Comparison of ENCODE assay signal across 11 cellular contexts in genomic region chr9:1490341-1491115, GRCh38.
DNase-seq lines count a peak whose midpoint lies in the region; ATAC-seq and TF ChIP-seq lines count a peak whose summit lies in the region.
"Had no signal": no experiment of that assay in that cellular context is flagged by ENCODE, and none has a peak within 500 bp of the region (broad histone marks: within the 10 kb centered on the region; RNA-seq: fewer than 3 reads in every experiment).

No MANE protein-coding gene starts in this region.

- H3K4me1 Mint-ChIP-seq in activated CD8-positive, alpha-beta memory T cell treated with anti-CD3 and anti-CD28 coated beads, Interleukin-2, amount 10 ng/mL, durations not matched to agents 7 days and 5 days, result peaks cover 4% of the 10 kb centered on the region
- peaks cover 7% of the 10 kb centered on the region for H3K4me1 Mint-ChIP-seq in stimulated activated naive CD8-positive, alpha-beta T cell treated with anti-CD3 and anti-CD28 coated beads, Interleukin-15, amount 100 ng/mL, for 72 hours
- H3K4me1 Mint-ChIP-seq in osteocyte (ENCODE audit: unreplicated experiment), result no peaks in the 10 kb centered on the region

- no peak for ATAC-seq in activated CD8-positive, alpha-beta memory T cell treated with anti-CD3 and anti-CD28 coated beads, Interleukin-2, amount 10 ng/mL, durations not matched to agents 7 days and 5 days
- ATAC-seq in HG02588 (IDR thresholded peaks at IDR 0.05; ENCODE audit: unreplicated experiment) (peak; percentile 92), HG03565 (IDR thresholded peaks at IDR 0.05; ENCODE audit: unreplicated experiment) (peak; percentile 77)
- ATAC-seq in stimulated activated naive CD8-positive, alpha-beta T cell treated with anti-CD3 and anti-CD28 coated beads, Interleukin-15, amount 100 ng/mL, for 72 hours, result peak; percentile 77

- H3K36me3 Mint-ChIP-seq in activated CD8-positive, alpha-beta memory T cell treated with anti-CD3 and anti-CD28 coated beads, Interleukin-2, amount 10 ng/mL, durations not matched to agents 7 days and 5 days, result no peaks in the 10 kb centered on the region
- no peaks in the 10 kb centered on the region for H3K36me3 Mint-ChIP-seq in osteocyte (ENCODE audit: unreplicated experiment)
- H3K36me3 Mint-ChIP-seq: activated naive CD8-positive, alpha-beta T cell had no signal

- CTCF ChIA-PET in activated CD8-positive, alpha-beta memory T cell treated with anti-CD3 and anti-CD28 coated beads, Interleukin-2, amount 10 ng/mL, durations not matched to agents 7 days and 5 days (lab: Charles Lee), result no interaction called here

- no peak overlapping the region for H3K4me3 Mint-ChIP-seq in activated CD8-positive, alpha-beta memory T cell treated with anti-CD3 and anti-CD28 coated beads, Interleukin-2, amount 10 ng/mL, durations not matched to agents 7 days and 5 days
- no peak overlapping the region for H3K4me3 Mint-ChIP-seq in stimulated activated naive CD8-positive, alpha-beta T cell treated with anti-CD3 and anti-CD28 coated beads, Interleukin-15, amount 100 ng/mL, for 72 hours
- H3K4me3 Mint-ChIP-seq in osteocyte (ENCODE audit: unreplicated experiment), result no peak overlapping the region
- H3K4me3 Mint-ChIP-seq: activated naive CD8-positive, alpha-beta T cell had no signal

- TF ChIP-seq CTCF in osteocyte (IDR thresholded peaks at IDR 0.05), result no peak

- peak; percentile 43 for DNase-seq in activated CD8-positive, alpha-beta memory T cell treated with anti-CD3 and anti-CD28 coated beads, Interleukin-2, amount 10 ng/mL, durations not matched to agents 7 days and 5 days
- DNase-seq in activated CD8-positive, alpha-beta memory T cell treated with anti-CD3 and anti-CD28 coated beads, Interleukin-2, amount 50 U/mL, for 48 hours, result no peak
- peak in 1 of 2 donors; percentile 10 for DNase-seq in stimulated activated naive CD8-positive, alpha-beta T cell treated with anti-CD3 and anti-CD28 coated beads, Interleukin-15, amount 100 ng/mL, for 72 hours
- DNase-seq in activated naive CD4-positive, alpha-beta T cell treated with Interleukin-2 at 50 U/mL for 16 hours, result no peak
- no peak for DNase-seq in osteocyte (ENCODE audit: extremely low spot score, unreplicated experiment)
- no peak for DNase-seq in COLO668 (lab: John Stamatoyannopoulos, UW; ENCODE audit: unreplicated experiment)
- DNase-seq: mesendoderm, T-helper 9 cell had no signal

- peak overlapping the region; percentile 35 for H3K27ac Mint-ChIP-seq in activated CD8-positive, alpha-beta memory T cell treated with anti-CD3 and anti-CD28 coated beads, Interleukin-2, amount 10 ng/mL, durations not matched to agents 7 days and 5 days
- H3K27ac Mint-ChIP-seq in stimulated activated naive CD8-positive, alpha-beta T cell treated with anti-CD3 and anti-CD28 coated beads, Interleukin-15, amount 100 ng/mL, for 72 hours, result peak overlapping the region; percentile 21 to 24
- H3K27ac Mint-ChIP-seq in osteocyte (ENCODE audit: unreplicated experiment), result no peak overlapping the region
- H3K27ac Mint-ChIP-seq: activated naive CD8-positive, alpha-beta T cell had no signal

- no peaks in the 10 kb centered on the region for H3K9me3 Mint-ChIP-seq in activated CD8-positive, alpha-beta memory T cell treated with anti-CD3 and anti-CD28 coated beads, Interleukin-2, amount 10 ng/mL, durations not matched to agents 7 days and 5 days (ENCODE audit: low read depth)
- peaks cover 3 to 8% of the 10 kb centered on the region in 2 donors for H3K9me3 Mint-ChIP-seq in stimulated activated naive CD8-positive, alpha-beta T cell treated with anti-CD3 and anti-CD28 coated beads, Interleukin-15, amount 100 ng/mL, for 72 hours
- peaks cover 7% of the 10 kb centered on the region for H3K9me3 Mint-ChIP-seq in osteocyte (ENCODE audit: unreplicated experiment)

- no peaks in the 10 kb centered on the region for H3K27me3 Mint-ChIP-seq in activated CD8-positive, alpha-beta memory T cell treated with anti-CD3 and anti-CD28 coated beads, Interleukin-2, amount 10 ng/mL, durations not matched to agents 7 days and 5 days
- H3K27me3 Mint-ChIP-seq in stimulated activated naive CD8-positive, alpha-beta T cell treated with anti-CD3 and anti-CD28 coated beads, Interleukin-15, amount 100 ng/mL, for 72 hours, result no peaks in the 10 kb centered on the region
- no peaks in the 10 kb centered on the region for H3K27me3 Mint-ChIP-seq in osteocyte (ENCODE audit: unreplicated experiment)
- H3K27me3 Mint-ChIP-seq: activated naive CD8-positive, alpha-beta T cell had no signal
